ENCODE assay signal across 1 cellular context in genomic region chr4:1766336-1767057, GRCh38.
TF ChIP-seq lines count a peak whose summit lies in the region.

No MANE protein-coding gene starts in this region.

TF ChIP-seq in WTC11, 78 proteins besides CTCF, POLR2A, EP300 and RAD21 (continued from another document):
- TF ChIP-seq ZNF219 (CRISPR knock-in tag; IDR thresholded peaks at IDR 0.05; ENCODE audit: borderline replicate concordance) = 0 out of 2 replicates have a peak, but pooled peaks have one; percentile 56
- TF ChIP-seq HMGA2 (CRISPR knock-in tag; IDR thresholded peaks at IDR 0.05) = no peak
- no peak for TF ChIP-seq E2F4 (CRISPR knock-in tag; IDR thresholded peaks at IDR 0.05; ENCODE audit: borderline replicate concordance, low read depth)
- no peak for TF ChIP-seq PRDM15 (CRISPR knock-in tag; IDR thresholded peaks at IDR 0.05)
- TF ChIP-seq KAT7 (CRISPR knock-in tag; IDR thresholded peaks at IDR 0.05; ENCODE audit: borderline replicate concordance) = no peak
- no peak for TF ChIP-seq JAZF1 (CRISPR knock-in tag; IDR thresholded peaks at IDR 0.05)
- TF ChIP-seq AR (CRISPR knock-in tag; IDR thresholded peaks at IDR 0.05) = no peak
- no peak for TF ChIP-seq ELF4 (CRISPR knock-in tag; IDR thresholded peaks at IDR 0.05; ENCODE audit: low read depth)
- TF ChIP-seq NFE2L1 (CRISPR knock-in tag; IDR thresholded peaks at IDR 0.05) = no peak
- no peak for TF ChIP-seq ATF6 (CRISPR knock-in tag; IDR thresholded peaks at IDR 0.05)
- TF ChIP-seq ARID4B (CRISPR knock-in tag; IDR thresholded peaks at IDR 0.05; ENCODE audit: borderline replicate concordance) = peak; percentile 51; the same call in 1 of the 2 replicates
- TF ChIP-seq SMAD4 (CRISPR knock-in tag; IDR thresholded peaks at IDR 0.05) = no peak
- no peak for TF ChIP-seq ATF2 (CRISPR knock-in tag; IDR thresholded peaks at IDR 0.05; ENCODE audit: borderline replicate concordance, low read depth)
- no peak for TF ChIP-seq SOX15 (CRISPR knock-in tag; IDR thresholded peaks at IDR 0.05)
- TF ChIP-seq RELA (CRISPR knock-in tag; IDR thresholded peaks at IDR 0.05; ENCODE audit: borderline replicate concordance) = no peak
- no peak for TF ChIP-seq NR2C2 (CRISPR knock-in tag; IDR thresholded peaks at IDR 0.05)
- no peak for TF ChIP-seq NR1H2 (CRISPR knock-in tag; IDR thresholded peaks at IDR 0.05)
- TF ChIP-seq NR3C1 (CRISPR knock-in tag; conservative IDR thresholded peaks at IDR 0.05; ENCODE audit: low read depth) = no peak
- TF ChIP-seq FOXJ3 (CRISPR knock-in tag; IDR thresholded peaks at IDR 0.05; ENCODE audit: borderline replicate concordance) = no peak
- no peak for TF ChIP-seq ZMAT4 (CRISPR knock-in tag; IDR thresholded peaks at IDR 0.05)
- TF ChIP-seq JUN (CRISPR knock-in tag; IDR thresholded peaks at IDR 0.05) = no peak
- TF ChIP-seq TEAD1 (CRISPR knock-in tag; IDR thresholded peaks at IDR 0.05) = no peak
- TF ChIP-seq NFYB (CRISPR knock-in tag; conservative IDR thresholded peaks at IDR 0.05; ENCODE audit: low read depth) = no peak
- TF ChIP-seq GABPB1 (CRISPR knock-in tag; IDR thresholded peaks at IDR 0.05) = no peak
- TF ChIP-seq MYBL2 (CRISPR knock-in tag; IDR thresholded peaks at IDR 0.05) = no peak
